8 cellular contexts compared by ENCODE assay signal in the genomic region with DNA sequence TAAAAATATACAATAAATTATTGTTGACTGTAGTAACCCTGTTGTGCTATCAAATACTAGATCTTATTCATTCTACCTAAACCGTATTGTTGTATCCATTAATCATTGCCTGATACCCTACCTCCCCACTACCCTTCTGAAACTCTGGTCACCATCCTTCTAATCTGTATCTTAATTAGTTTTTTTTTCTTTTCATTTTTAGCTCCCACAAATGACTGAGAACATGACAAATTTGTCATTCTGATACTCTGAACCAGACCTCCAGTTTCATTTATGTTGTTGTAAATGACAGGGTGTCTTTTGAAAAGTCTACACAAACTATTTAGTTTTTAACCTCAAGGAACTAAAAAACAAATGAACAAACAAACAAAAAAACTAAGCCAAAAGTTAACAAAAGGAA.
DNase-seq lines count a peak whose midpoint lies in the region; ATAC-seq, FAIRE-seq and TF ChIP-seq lines count a peak whose summit lies in the region.
"Not testable (repeated sequence)": the region's sequence is repeated elsewhere in the genome, so short reads cannot be mapped to it uniquely, and the experiment has no call there.

No MANE protein-coding gene starts in this region.

- peak overlapping the region; percentile 59 for H3K27ac Mint-ChIP-seq in stimulated activated effector memory CD8-positive, alpha-beta T cell treated with anti-CD3 and anti-CD28 coated beads, Interleukin-12 subunit alpha, Interleukin-12 subunit beta, amount 100 ng/mL, for 72 hours

- not testable (repeated sequence) for H3K4me3 Mint-ChIP-seq in stimulated activated effector memory CD8-positive, alpha-beta T cell treated with anti-CD3 and anti-CD28 coated beads, Interleukin-12 subunit alpha, Interleukin-12 subunit beta, amount 100 ng/mL, for 72 hours

- peak; percentile 90 for ATAC-seq in GM19372 (IDR thresholded peaks at IDR 0.05; ENCODE audit: low read depth, unreplicated experiment)
- ATAC-seq in GM21447 (IDR thresholded peaks at IDR 0.05; ENCODE audit: unreplicated experiment): peak; percentile 84
- peak; percentile 92 for ATAC-seq in HG02642 (IDR thresholded peaks at IDR 0.05; ENCODE audit: poor library complexity, unreplicated experiment)
- peak; percentile 87 for ATAC-seq in HG03039 (IDR thresholded peaks at IDR 0.05; ENCODE audit: unreplicated experiment)
- ATAC-seq in HG03280 (IDR thresholded peaks at IDR 0.05; ENCODE audit: unreplicated experiment): peak; percentile 70
- peak; percentile 93 for ATAC-seq in HG03565 (IDR thresholded peaks at IDR 0.05; ENCODE audit: unreplicated experiment)
- peak; percentile 60 for ATAC-seq in stimulated activated effector memory CD8-positive, alpha-beta T cell treated with anti-CD3 and anti-CD28 coated beads, Interleukin-12 subunit alpha, Interleukin-12 subunit beta, amount 100 ng/mL, for 72 hours

- TF ChIP-seq POLR2A in GM12891 (IDR thresholded peaks at IDR 0.05; ENCODE audit: low read depth, low read length): not testable (repeated sequence)

- H3K9me3 Mint-ChIP-seq in stimulated activated effector memory CD8-positive, alpha-beta T cell treated with anti-CD3 and anti-CD28 coated beads, Interleukin-12 subunit alpha, Interleukin-12 subunit beta, amount 100 ng/mL, for 72 hours: not testable (repeated sequence)

- not testable (repeated sequence) for DNase-seq in GM12891 (ENCODE audit: insufficient read length, low spot score); stimulated activated effector memory CD8-positive, alpha-beta T cell treated with anti-CD3 and anti-CD28 coated beads, Interleukin-12 subunit alpha, Interleukin-12 subunit beta, amount 100 ng/mL, for 72 hours (ENCODE audit: low spot score in 2 of 2)

- H3K36me3 Mint-ChIP-seq in stimulated activated effector memory CD8-positive, alpha-beta T cell treated with anti-CD3 and anti-CD28 coated beads, Interleukin-12 subunit alpha, Interleukin-12 subunit beta, amount 100 ng/mL, for 72 hours: not testable (repeated sequence)

- FAIRE-seq in GM12891 (lab: Jason Lieb, UNC): peak; percentile 78

- not testable (repeated sequence) for H3K4me1 Mint-ChIP-seq in stimulated activated effector memory CD8-positive, alpha-beta T cell treated with anti-CD3 and anti-CD28 coated beads, Interleukin-12 subunit alpha, Interleukin-12 subunit beta, amount 100 ng/mL, for 72 hours
